ENCODE assay signal across 8 cellular contexts in the genomic region with DNA sequence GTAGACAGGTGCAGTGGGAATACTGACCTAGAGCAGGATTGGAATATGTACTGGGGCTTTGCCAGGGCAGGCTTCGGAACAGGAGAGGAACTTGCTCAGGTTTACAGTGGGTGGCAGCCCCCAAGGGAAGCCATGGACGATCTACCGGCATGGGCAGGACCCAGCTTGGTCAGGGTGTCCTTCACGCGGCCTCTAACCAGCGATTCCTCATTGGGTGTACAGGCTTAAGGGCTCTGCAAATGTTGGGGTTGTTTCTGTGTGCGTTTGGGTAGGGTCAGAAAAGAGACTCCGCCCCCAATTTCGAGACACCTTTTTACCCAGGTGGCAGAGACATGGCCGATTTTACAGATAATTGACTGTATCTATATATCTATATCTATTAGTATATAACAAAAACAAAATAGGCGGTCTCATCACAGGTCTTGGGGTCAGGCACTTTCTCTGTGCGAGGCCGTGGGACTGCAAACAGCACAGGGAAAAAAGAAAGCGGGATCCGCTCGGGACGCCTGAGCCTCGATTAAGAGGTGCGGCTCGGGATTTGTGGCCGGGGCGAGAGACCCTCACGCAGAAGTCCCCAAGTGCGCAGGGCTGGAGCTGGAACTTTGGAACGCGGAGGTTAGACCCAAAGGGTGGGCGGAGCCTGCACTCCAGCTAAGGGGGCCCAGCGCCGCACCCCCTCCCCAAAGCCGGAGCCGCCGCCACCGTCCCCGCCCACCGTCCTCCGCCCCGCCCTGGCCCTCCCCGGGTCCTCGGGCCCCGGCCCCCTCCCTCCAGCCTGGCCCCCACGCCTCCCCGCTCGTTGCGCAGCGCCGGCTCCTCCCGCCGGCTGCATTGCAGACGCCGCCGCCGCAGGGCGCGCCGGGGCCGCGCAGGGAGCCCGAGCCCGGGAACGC.
DNase-seq lines count a peak whose midpoint lies in the region; FAIRE-seq and TF ChIP-seq lines count a peak whose summit lies in the region.

No MANE protein-coding gene starts in this region.

- no peak overlapping the region for H3K9ac ChIP-seq in astrocyte (ENCODE audit: low read length)

- H4K20me1 ChIP-seq in astrocyte (ENCODE audit: insufficient read depth, low read length), result peaks cover 4% of the 10 kb centered on the region

- H3K4me2 ChIP-seq in astrocyte (ENCODE audit: low read length), result peak overlapping the region; percentile 62

- peaks cover 7% of the 10 kb centered on the region for H3K4me1 ChIP-seq in CD8-positive, alpha-beta memory T cell (ENCODE audit: insufficient read depth, low read length)
- H3K4me1 ChIP-seq in astrocyte (ENCODE audit: insufficient read depth, low read length), result peaks cover 3% of the 10 kb centered on the region

- H3K27ac Mint-ChIP-seq in CD8-positive, alpha-beta memory T cell, result peak overlapping the region in 6 of 8 donors; percentile 1 to 84 (median 55)
- H3K27ac Mint-ChIP-seq in astrocyte (ENCODE audit: unreplicated experiment) (no peak overlapping the region), mesothelial cell of epicardium (no peak overlapping the region)

- no peak overlapping the region for H3K4me3 ChIP-seq in CD8-positive, alpha-beta memory T cell (ENCODE audit: low read length)
- H3K4me3 ChIP-seq in astrocyte (ENCODE audit: insufficient read depth, low read depth, low read length), result peak overlapping the region; percentile 10

- no peaks in the 10 kb centered on the region for H3K9me3 ChIP-seq in CD8-positive, alpha-beta memory T cell (ENCODE audit: low read length)
- no peaks in the 10 kb centered on the region for H3K9me3 ChIP-seq in astrocyte (ENCODE audit: insufficient read depth, low read depth, low read length)

- CTCF ChIA-PET in CD8-positive, alpha-beta memory T cell (lab: Charles Lee), result interaction anchor here (1.1 to 2.2 kb wide), 2 partner anchors 31 to 35 kb away, joined by 3 to 7 read pairs; no protein-coding TSS in a partner anchor

- no peak overlapping the region for H2AFZ ChIP-seq in astrocyte (ENCODE audit: low read depth, low read length)

- H3K27ac ChIP-seq in CD8-positive, alpha-beta memory T cell (ENCODE audit: low read depth, low read length), result no peak overlapping the region
- no peak overlapping the region for H3K27ac ChIP-seq in astrocyte (ENCODE audit: low read depth, low read length)

- TF ChIP-seq CTCF in astrocyte (IDR thresholded peaks at IDR 0.05; ENCODE audit: insufficient read depth, low read depth, low read length), result no peak
- TF ChIP-seq CTCF in mesothelial cell of epicardium (IDR thresholded peaks at IDR 0.05; ENCODE audit: unreplicated experiment), result no peak

- H3K9me3 Mint-ChIP-seq in CD8-positive, alpha-beta memory T cell, result no peaks in the 10 kb centered on the region
- H3K9me3 Mint-ChIP-seq in astrocyte (ENCODE audit: unreplicated experiment), result peaks cover 1% of the 10 kb centered on the region
- peaks cover 9% of the 10 kb centered on the region for H3K9me3 Mint-ChIP-seq in mesothelial cell of epicardium

- H3K36me3 ChIP-seq in CD8-positive, alpha-beta memory T cell (ENCODE audit: insufficient read depth, low read length), result no peaks in the 10 kb centered on the region
- no peaks in the 10 kb centered on the region for H3K36me3 ChIP-seq in astrocyte (ENCODE audit: insufficient read depth, low read length)

- H3K79me2 ChIP-seq in astrocyte (ENCODE audit: insufficient read depth, low read length), result no peaks in the 10 kb centered on the region

- POLR2A ChIA-PET in CD8-positive, alpha-beta memory T cell (lab: Charles Lee), result interaction anchor here (1.0 to 1.8 kb wide), 3 partner anchors 23 to 76 kb away, joined by 3 to 8 read pairs (median 4); no protein-coding TSS in a partner anchor

- DNase-seq in CD8-positive, alpha-beta memory T cell, result peak in 3 of 5 donors; percentile 10 to 59 (median 37)
- DNase-seq in NCI-H128 (lab: John Stamatoyannopoulos, UW; ENCODE audit: unreplicated experiment) (peak; percentile 44), astrocyte (ENCODE audit: low read depth) (no peak), mesothelial cell of epicardium (ENCODE audit: low spot score in 2 of 2, unreplicated experiment in 2 of 2) (no peak), SK-N-DZ (ENCODE audit: low spot score) (no peak), ureter (ENCODE audit: low spot score) (no peak), hippocampal formation (lab: John Stamatoyannopoulos, UW) (no peak), SHP77 (lab: John Stamatoyannopoulos, UW) (no peak)

- peak overlapping the region; percentile 51 to 84 (median 78) for H3K4me3 Mint-ChIP-seq in CD8-positive, alpha-beta memory T cell
- H3K4me3 Mint-ChIP-seq in astrocyte (ENCODE audit: unreplicated experiment) (peak overlapping the region; percentile 78), mesothelial cell of epicardium (peak overlapping the region; percentile 64)

- H3K4me1 Mint-ChIP-seq in CD8-positive, alpha-beta memory T cell, result peaks cover 20 to 42% (median 22%) of the 10 kb centered on the region in 3 donors
- H3K4me1 Mint-ChIP-seq in astrocyte (ENCODE audit: low read depth, unreplicated experiment) (no peaks in the 10 kb centered on the region), mesothelial cell of epicardium (peaks cover 5% of the 10 kb centered on the region)

- peaks cover 31 to 46% of the 10 kb centered on the region in 2 donors for H3K27me3 Mint-ChIP-seq in CD8-positive, alpha-beta memory T cell
- H3K27me3 Mint-ChIP-seq in astrocyte (ENCODE audit: low read depth, unreplicated experiment) (peaks cover 29% of the 10 kb centered on the region), mesothelial cell of epicardium (ENCODE audit: low read depth) (peaks cover 87% of the 10 kb centered on the region)

- no peaks in the 10 kb centered on the region for H3K36me3 Mint-ChIP-seq in CD8-positive, alpha-beta memory T cell
- peaks cover 1% of the 10 kb centered on the region for H3K36me3 Mint-ChIP-seq in astrocyte (ENCODE audit: low read depth, unreplicated experiment)
- no peaks in the 10 kb centered on the region for H3K36me3 Mint-ChIP-seq in mesothelial cell of epicardium

- H3K27me3 ChIP-seq in CD8-positive, alpha-beta memory T cell (ENCODE audit: insufficient read depth, low read length, poor library complexity, severe bottlenecking), result peaks cover 35% of the 10 kb centered on the region
- H3K27me3 ChIP-seq in astrocyte (ENCODE audit: insufficient read depth, low read length), result peaks cover 40% of the 10 kb centered on the region

- no peak for FAIRE-seq in astrocyte (lab: Jason Lieb, UNC)

Comparison
In these comparisons a context has a peak if more than half of its experiments do, and no peak if none do; other contexts are left out.
1. DNase-seq: peak in CD8-positive, alpha-beta memory T cell (3 of 5) and NCI-H128 (single experiment); none in astrocyte (single experiment), mesothelial cell of epicardium (0 of 2), SK-N-DZ (single experiment), ureter (single experiment), hippocampal formation (0 of 2) and SHP77 (0 of 2).
2. H3K27ac Mint-ChIP-seq: peak in CD8-positive, alpha-beta memory T cell (6 of 8); none in astrocyte (single experiment) and mesothelial cell of epicardium (single experiment).
3. Peak in every context shown above with its lines, with median percentiles within 50 percentile points of each other: H3K4me3 Mint-ChIP-seq.